ENCODE assay signal across 14 cellular contexts in the genomic region with DNA sequence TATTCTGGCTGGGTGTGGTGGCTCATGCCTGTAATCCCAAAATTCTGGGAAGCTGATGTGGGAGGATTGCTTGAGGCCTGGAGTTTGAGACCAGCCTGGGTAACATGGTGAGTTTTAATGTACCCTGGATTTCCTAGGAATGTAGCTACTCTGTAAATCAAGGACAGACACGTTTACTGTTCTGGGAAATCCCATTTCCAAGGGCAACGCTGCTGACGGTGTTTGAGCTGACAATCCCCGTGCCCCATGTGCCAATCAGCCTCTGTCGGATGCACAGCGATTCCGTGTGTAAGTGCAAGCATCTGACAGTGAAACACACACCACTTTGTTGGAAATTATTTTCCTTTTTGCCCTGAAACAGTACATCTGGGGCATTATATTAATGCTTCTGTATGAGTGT. TPM values are rescaled to one million over a fixed set of nuclear protein-coding genes. Genes with fewer than 3 reads are reported as not detected.
DNase-seq lines count a peak whose midpoint lies in the region; ATAC-seq and TF ChIP-seq lines count a peak whose summit lies in the region.
"Had no signal": no experiment of that assay in that cellular context is flagged by ENCODE, and none has a peak within 500 bp of the region (broad histone marks: within the 10 kb centered on the region; RNA-seq: fewer than 3 reads in every experiment).

No MANE protein-coding gene starts in this region.

- ATAC-seq in foreskin keratinocyte: peak; percentile 55
- no peak for ATAC-seq in left colon
- no peak for ATAC-seq in GM18511 (IDR thresholded peaks at IDR 0.05; ENCODE audit: unreplicated experiment)
- ATAC-seq: WTC11 had no signal

- no peak for TF ChIP-seq CTCF in A673 (conservative IDR thresholded peaks at IDR 0.05; ENCODE audit: low read depth, low read length)
- TF ChIP-seq CTCF in MM.1S (IDR thresholded peaks at IDR 0.05; ENCODE audit: low read length): no peak
- TF ChIP-seq CTCF in foreskin keratinocyte (conservative IDR thresholded peaks at IDR 0.05): no peak

- DNase-seq in A673 (ENCODE audit: low spot score) (no peak), MM.1S (no peak), foreskin keratinocyte (peak; percentile 52 to 61), mesenteric fat pad (ENCODE audit: low spot score) (no peak), left colon (no peak)
- DNase-seq: activated naive CD4-positive, alpha-beta T cell treated with anti-CD3 and anti-CD28 coated beads, Interleukin-2, amount 50 U/mL, for 16 hours; immature natural killer cell; NCI-H1930; stimulated activated naive CD4-positive, alpha-beta T cell treated with Interleukin-2 at 50 U/mL for 16 hours; T-helper 1 cell had no signal

- no peak overlapping the region for H3K9ac ChIP-seq in MM.1S (ENCODE audit: low read length)

- H4K20me1 ChIP-seq in MM.1S (ENCODE audit: insufficient read depth, low read length): no peaks in the 10 kb centered on the region

- POLR2A ChIA-PET in A673 (lab: Charles Lee; ENCODE audit: low non-redundant PET): interaction anchor here (0.6 kb wide), 1 partner anchor 38 kb away, joined by 12 read pairs; no protein-coding TSS in a partner anchor

- CTCF ChIA-PET in A673 (lab: Charles Lee): no interaction called here

- peak overlapping the region; percentile 49; the same call in 1 of the 2 replicates for H3K4me2 ChIP-seq in MM.1S (ENCODE audit: low read depth, low read length)

- H3K79me2 ChIP-seq in MM.1S (ENCODE audit: low read length): no peaks in the 10 kb centered on the region

- H2AFZ ChIP-seq in MM.1S (ENCODE audit: low read length): peak overlapping the region; percentile 35; the same call in 1 of the 2 replicates

- H3K4me3 ChIP-seq in A673 (ENCODE audit: low read depth, low read length, poor library complexity, severe bottlenecking) (no peak overlapping the region), MM.1S (ENCODE audit: low read length) (no peak overlapping the region)

- intact Hi-C loops in A673 (cut with micrococcal nuclease; ENCODE audit: unreplicated experiment) (no loop called here), left colon (cut with DNase I, micrococcal nuclease) (no loop called here)

- H3K9me3 ChIP-seq in A673 (ENCODE audit: low read depth, low read length, poor library complexity, severe bottlenecking): no peaks in the 10 kb centered on the region
- H3K9me3 ChIP-seq in MM.1S (replicated peaks; ENCODE audit: insufficient read depth, low read length): no peaks in the 10 kb centered on the region

- H3K27ac ChIP-seq in A673 (ENCODE audit: low read depth, low read length, poor library complexity, severe bottlenecking) (peak overlapping the region; percentile 25), MM.1S (ENCODE audit: low read length) (peak overlapping the region; percentile 48; the same call in 1 of the 2 replicates), foreskin keratinocyte (peak overlapping the region; percentile 86)

- H3F3A ChIP-seq in MM.1S (ENCODE audit: insufficient read depth, low read length): peaks cover 19% of the 10 kb centered on the region

- no TSS peak for BruUV-seq in A673 (replicated peaks; lab: Mats Ljungman, UMichigan)

- H3K4me1 ChIP-seq in A673 (ENCODE audit: insufficient read depth, low read length, poor library complexity, severe bottlenecking): peaks cover 19% of the 10 kb centered on the region
- H3K4me1 ChIP-seq in MM.1S (ENCODE audit: low read length): peaks cover 12% of the 10 kb centered on the region
- H3K4me1 ChIP-seq in foreskin keratinocyte: peaks cover 31% of the 10 kb centered on the region

- H3K9me2 ChIP-seq in MM.1S (replicated peaks; ENCODE audit: insufficient read depth, low read length): no peaks in the 10 kb centered on the region

- H3K27me3 ChIP-seq in A673 (replicated peaks; ENCODE audit: insufficient read depth, low read depth, low read length, poor library complexity): no peaks in the 10 kb centered on the region
- no peaks in the 10 kb centered on the region for H3K27me3 ChIP-seq in MM.1S (replicated peaks; ENCODE audit: insufficient read depth, low read length)
- H3K27me3 ChIP-seq in foreskin keratinocyte: no peaks in the 10 kb centered on the region

- H3K36me3 ChIP-seq in A673 (ENCODE audit: insufficient read depth, low read length, poor library complexity, severe bottlenecking) (peaks cover 15% of the 10 kb centered on the region), MM.1S (replicated peaks; ENCODE audit: insufficient read depth, low read length) (no peaks in the 10 kb centered on the region)

RNA-seq across cellular contexts. Expression of a gene that starts 8.1 kb away (rescaled TPM):
- total RNA-seq in A673 (2021) (1.4 and 2.0 TPM in 2 replicates), foreskin keratinocyte (0.21 and 0.24 TPM in 2 replicates), mesenteric fat pad (not detected), left colon (under 1 TPM; 0.34 to 0.52 TPM)
- 0.11 and 0.17 TPM in 2 replicates for polyA plus RNA-seq in foreskin keratinocyte
- total RNA-seq: HT-29, M059J had no signal
- polyA plus RNA-seq: immature natural killer cell had no signal

RNA-seq across cellular contexts. Expression of a gene that starts 14.4 kb away (rescaled TPM):
- total RNA-seq in A673 (2021): 49.1 and 49.7 TPM in 2 replicates
- total RNA-seq in foreskin keratinocyte: 57.3 and 69.3 TPM in 2 replicates
- 40.3 and 52.0 TPM in 2 replicates for polyA plus RNA-seq in foreskin keratinocyte
- 33.8 TPM for total RNA-seq in mesenteric fat pad
- 10 to 100 TPM; 22.6 to 26.8 TPM for total RNA-seq in left colon

RNA-seq across cellular contexts. Expression of a gene that starts 16.8 kb away (rescaled TPM):
- 26.8 and 29.3 TPM in 2 replicates for total RNA-seq in A673 (2021)
- total RNA-seq in foreskin keratinocyte: 21.3 and 23.7 TPM in 2 replicates
- polyA plus RNA-seq in foreskin keratinocyte: 23.3 and 24.7 TPM in 2 replicates
- total RNA-seq in mesenteric fat pad: 35.4 TPM
- total RNA-seq in left colon: 10 to 100 TPM; 19.7 to 21.5 TPM

RNA-seq across cellular contexts. Expression of a gene that starts 27.7 kb away (rescaled TPM):
- 37.7 and 42.2 TPM in 2 replicates for total RNA-seq in A673 (2021)
- total RNA-seq in foreskin keratinocyte: 19.7 and 25.6 TPM in 2 replicates
- 22.5 and 30.8 TPM in 2 replicates for polyA plus RNA-seq in foreskin keratinocyte
- 6.7 TPM for total RNA-seq in mesenteric fat pad
- total RNA-seq in left colon: 10 to 100 TPM; 11.8 to 11.9 TPM

RNA-seq across cellular contexts. Expression of a gene that starts 59.0 kb away (rescaled TPM):
- total RNA-seq in A673 (2021): 423 and 451 TPM in 2 replicates
- 171 and 190 TPM in 2 replicates for total RNA-seq in foreskin keratinocyte
- 218 and 222 TPM in 2 replicates for polyA plus RNA-seq in foreskin keratinocyte
- total RNA-seq in mesenteric fat pad: 434 TPM
- 100 to 1,000 TPM in 1 of 2 donors, 10 to 100 TPM in 1; 68.0 to 105 TPM for total RNA-seq in left colon

Comparison
In these comparisons a context has a peak if more than half of its experiments do, and no peak if none do; other contexts are left out.
1. DNase-seq: peak in foreskin keratinocyte (2 of 2); none in A673 (single experiment), MM.1S (single experiment), mesenteric fat pad (single experiment) and left colon (0 of 2).
2. H3K27ac ChIP-seq: peak in every context shown above with its lines; median percentile 86 in foreskin keratinocyte; 48 in MM.1S; 25 in A673.